8 cellular contexts compared by ENCODE assay signal in the genomic region with DNA sequence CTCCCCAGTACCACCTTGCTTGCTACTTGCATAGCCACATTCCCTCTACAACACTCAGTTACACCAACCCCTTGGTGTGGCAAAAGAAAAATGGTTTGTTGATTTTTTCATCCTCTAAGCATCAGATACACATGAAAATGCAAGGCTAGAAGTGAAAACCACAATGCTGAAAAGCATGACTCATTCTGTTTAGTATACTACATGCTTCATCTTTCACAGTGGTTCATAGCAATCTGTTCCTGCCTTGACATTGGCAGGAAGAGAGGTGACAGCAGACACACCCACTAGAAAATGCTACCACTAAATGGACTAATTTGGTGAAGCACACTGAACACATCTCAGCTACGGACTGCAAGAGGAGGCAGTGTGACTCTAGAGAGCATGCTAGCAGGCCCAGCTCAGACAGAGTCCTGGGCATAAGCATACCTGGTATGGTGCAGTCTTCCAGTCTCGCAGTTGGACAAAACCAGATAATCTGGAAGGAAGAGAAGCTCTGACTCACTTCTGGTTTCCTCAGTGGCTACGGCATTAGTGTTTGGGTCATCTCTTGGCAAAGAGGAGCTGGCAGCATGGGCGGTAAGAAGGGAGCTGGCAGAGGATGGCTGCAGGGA. TPM values are rescaled to one million over a fixed set of nuclear protein-coding genes. Genes with fewer than 3 reads are reported as not detected.
DNase-seq lines count a peak whose midpoint lies in the region; ATAC-seq and TF ChIP-seq lines count a peak whose summit lies in the region.

No MANE protein-coding gene starts in this region.

- no peak overlapping the region for H4K8ac ChIP-seq in IMR-90 (ENCODE audit: low read depth in 2 of 2, low read length in 2 of 2)

- H2AK5ac ChIP-seq in IMR-90 (ENCODE audit: low read depth, low read length), result no peak overlapping the region

- WGBS in IMR-90 (ENCODE audit: extremely low coverage in 2 of 2, insufficient read length in 1 of 2), 2 experiments, result 71% methylated on average over 1 of the region's 4 CpGs; no CpG with 5 or more reads in 1 of the 2 experiments
- WGBS in ovary, 3 donors, result 73 to 86% (median 76%) methylated on average over 4 of the region's 4 CpGs

- H3K18ac ChIP-seq in IMR-90 (ENCODE audit: low read depth, low read length), result no peak overlapping the region

- no peaks in the 10 kb centered on the region for H3K4me1 Mint-ChIP-seq in Caco-2 (ENCODE audit: low read depth, unreplicated experiment)

- DNase-seq in IMR-90, result peak; percentile 73
- DNase-seq in choroid plexus epithelial cell (ENCODE audit: low read depth), result peak; percentile 78
- DNase-seq in Caco-2, result no peak
- no peak for DNase-seq in ecto neural progenitor cell (ENCODE audit: low spot score)
- no peak for DNase-seq in ovary
- DNase-seq in NCI-H1105 (lab: John Stamatoyannopoulos, UW), result no peak

- no peak overlapping the region for H2AFZ ChIP-seq in IMR-90 (replicated peaks; ENCODE audit: low read length, poor library complexity)

- H3K27me3 ChIP-seq in IMR-90 (ENCODE audit: control insufficient read depth, insufficient read depth, low read length) (no peaks in the 10 kb centered on the region), Caco-2 (replicated peaks; ENCODE audit: control insufficient read depth, insufficient read depth, low read length) (no peaks in the 10 kb centered on the region), ovary (no peaks in the 10 kb centered on the region)

- no peaks in the 10 kb centered on the region for H3K36me3 Mint-ChIP-seq in Caco-2 (ENCODE audit: insufficient read depth, unreplicated experiment)

- peaks cover 5% of the 10 kb centered on the region for H3K27me3 Mint-ChIP-seq in Caco-2 (ENCODE audit: insufficient read depth, unreplicated experiment)

- dilution Hi-C loops in IMR-90 (cut with HindIII; ENCODE audit: low sequenced_read_pairs, unreplicated experiment), result no loop called here

- no peak overlapping the region for H2BK120ac ChIP-seq in IMR-90 (ENCODE audit: low read depth, low read length)

- peak; percentile 81 for ATAC-seq in GM18502 (IDR thresholded peaks at IDR 0.05; ENCODE audit: poor library complexity, unreplicated experiment)
- peak; percentile 81 for ATAC-seq in GM21576 (IDR thresholded peaks at IDR 0.05; ENCODE audit: unreplicated experiment)
- peak; percentile 75 for ATAC-seq in IMR-90 (ENCODE audit: low read depth)

- TF ChIP-seq CTCF in IMR-90 (conservative IDR thresholded peaks at IDR 0.05; ENCODE audit: low read depth, low read length) (no peak), choroid plexus epithelial cell (conservative IDR thresholded peaks at IDR 0.05; ENCODE audit: low read depth, low read length) (no peak), Caco-2 (IDR thresholded peaks at IDR 0.05; ENCODE audit: insufficient read depth in 1 of 2, low read depth in 1 of 2, low read length in 1 of 2, severe bottlenecking in 1 of 2, unreplicated experiment in 1 of 2) (no peak), ovary (IDR thresholded peaks at IDR 0.05) (no peak)

- H4K91ac ChIP-seq in IMR-90 (ENCODE audit: insufficient read depth, low read depth, low read length), result no peak overlapping the region

- no peak overlapping the region for H3K27ac ChIP-seq in IMR-90 (ENCODE audit: insufficient read depth, low read length)
- no peak overlapping the region for H3K27ac ChIP-seq in ovary

- in situ Hi-C loops in IMR-90 (cut with MboI; ENCODE audit: low sequenced_read_pairs), result no loop called here

- no peak overlapping the region for H3K23ac ChIP-seq in IMR-90 (ENCODE audit: low read depth, low read length)

- no peak overlapping the region for H3K14ac ChIP-seq in IMR-90 (replicated peaks; ENCODE audit: low read depth, low read length)

- H3K56ac ChIP-seq in IMR-90 (ENCODE audit: extremely low read depth, insufficient read depth, low read length), result no peak overlapping the region

- BruUV-seq in IMR-90 (replicated peaks; lab: Mats Ljungman, UMichigan) (no TSS peak), Caco-2 (replicated peaks; lab: Mats Ljungman, UMichigan) (no TSS peak)

- no peak overlapping the region for H3K4me2 ChIP-seq in IMR-90 (ENCODE audit: low read depth, low read length)

- H3K9me3 Mint-ChIP-seq in Caco-2 (ENCODE audit: unreplicated experiment), result no peaks in the 10 kb centered on the region

- H2BK15ac ChIP-seq in IMR-90 (ENCODE audit: low read depth, low read length), result no peak overlapping the region

- no peak for TF ChIP-seq RAD21 in IMR-90 (IDR thresholded peaks at IDR 0.05; ENCODE audit: low read length)

- peaks cover 7% of the 10 kb centered on the region; the same call in 1 of the 2 replicates for H3K4me1 ChIP-seq in IMR-90 (ENCODE audit: control insufficient read depth, insufficient read depth, low read length)
- no peaks in the 10 kb centered on the region for H3K4me1 ChIP-seq in Caco-2
- no peaks in the 10 kb centered on the region for H3K4me1 ChIP-seq in ovary (ENCODE audit: insufficient read depth)

- H2AK9ac ChIP-seq in IMR-90 (replicated peaks; ENCODE audit: low read depth, low read length, poor library complexity), result peak overlapping the region; percentile 0

- intact Hi-C loops in IMR-90 (cut with micrococcal nuclease), result loop anchor here (10.0 kb wide), 1 partner anchor 1758 kb away; no protein-coding TSS in a partner anchor
- intact Hi-C loops in Caco-2 (cut with micrococcal nuclease; ENCODE audit: unreplicated experiment), result no loop called here
- intact Hi-C loops in ovary (cut with DNase I), result no loop called here

- 0 out of 2 replicates have a peak, but pooled peaks cover 3% of the 10 kb centered on the region for H4K20me1 ChIP-seq in IMR-90 (ENCODE audit: insufficient read depth, low read length)

- no peak overlapping the region for H3K4ac ChIP-seq in IMR-90 (ENCODE audit: low read depth, low read length)

- H4K5ac ChIP-seq in IMR-90 (ENCODE audit: low read depth, low read length), result no peak overlapping the region

- CTCF ChIA-PET in IMR-90 (lab: Yijun Ruan, JAX), result interaction anchor here (0.9 to 1.1 kb wide), 2 partner anchors 9 to 20 kb away, joined by 3 to 4 read pairs; no protein-coding TSS in a partner anchor
- CTCF ChIA-PET in Caco-2 (lab: Charles Lee), result no interaction called here

- H3K36me3 ChIP-seq in IMR-90 (ENCODE audit: control insufficient read depth, insufficient read depth, low read length), result no peaks in the 10 kb centered on the region
- H3K36me3 ChIP-seq in Caco-2 (ENCODE audit: control insufficient read depth, insufficient read depth, low read length), result no peaks in the 10 kb centered on the region
- no peaks in the 10 kb centered on the region for H3K36me3 ChIP-seq in ovary

- no peak overlapping the region for H3K4me3 Mint-ChIP-seq in Caco-2 (ENCODE audit: unreplicated experiment)

- no peak for TF ChIP-seq EP300 in ovary (IDR thresholded peaks at IDR 0.05)

- no peak overlapping the region for H2BK20ac ChIP-seq in IMR-90 (ENCODE audit: low read depth, low read length)

- H3K9me1 ChIP-seq in IMR-90 (ENCODE audit: insufficient read depth, low read length), result peaks cover 15% of the 10 kb centered on the region; the same call in 1 of the 2 replicates

- H3K9ac ChIP-seq in IMR-90 (ENCODE audit: low read depth, low read length), result no peak overlapping the region

- H3K4me3 ChIP-seq in IMR-90 (ENCODE audit: insufficient read depth, low read depth, low read length) (no peak overlapping the region), choroid plexus epithelial cell (ENCODE audit: low read depth, low read length) (no peak overlapping the region), Caco-2 (ENCODE audit: low read depth, low read length) (no peak overlapping the region), ovary (no peak overlapping the region)

- no peaks in the 10 kb centered on the region for H3K79me1 ChIP-seq in IMR-90 (ENCODE audit: low read depth in 1 of 2, low read length in 2 of 2)

- H3K9me3 ChIP-seq in IMR-90 (ENCODE audit: control insufficient read depth, insufficient read depth, low read length) (no peaks in the 10 kb centered on the region), Caco-2 (no peaks in the 10 kb centered on the region), ovary (no peaks in the 10 kb centered on the region)

- H3K27ac Mint-ChIP-seq in Caco-2 (ENCODE audit: unreplicated experiment), result no peak overlapping the region

- POLR2A ChIA-PET in IMR-90 (lab: Charles Lee; ENCODE audit: unreplicated experiment), result no interaction called here
- POLR2A ChIA-PET in Caco-2 (lab: Charles Lee), result no interaction called here

- TF ChIP-seq POLR2A in IMR-90 (IDR thresholded peaks at IDR 0.05; ENCODE audit: low read depth, low read length), result no peak
- TF ChIP-seq POLR2A in ovary (IDR thresholded peaks at IDR 0.05), result no peak

- no peak overlapping the region for H2BK5ac ChIP-seq in IMR-90 (ENCODE audit: low read depth, low read length, poor library complexity, severe bottlenecking)

TF ChIP-seq in IMR-90, 13 proteins besides CTCF, POLR2A, EP300 and RAD21:
- peak; percentile 28; the same call in 1 of the 2 replicates for TF ChIP-seq FOS (IDR thresholded peaks at IDR 0.05; ENCODE audit: low read depth, low read length)
- TF ChIP-seq CHD1 (IDR thresholded peaks at IDR 0.05; ENCODE audit: low read depth, low read length), result no peak
TF ChIP-seq in IMR-90: peak in this region for 1.

RNA-seq across cellular contexts. Expression of gene GAB3, which starts 38.0 kb away (rescaled TPM):
- total RNA-seq in IMR-90 (2012; rRNA removed), result 1.9 and 2.2 TPM in 2 replicates
- polyA plus RNA-seq in IMR-90 (2012; rRNA removed), result 3.4 and 3.7 TPM in 2 replicates
- polyA plus RNA-seq in IMR-90 (2012; cell fraction: cytosol; rRNA removed), result 0.56 and 0.63 TPM in 2 replicates
- 2.7 and 11.3 TPM in 2 replicates for polyA plus RNA-seq in IMR-90 (2012; cell fraction: nucleus; rRNA removed; ENCODE audit: low replicate concordance)
- not detected in 2 replicates for total RNA-seq in Caco-2 (2022)
- 1 to 10 TPM in 5 of 7 donors, under 1 TPM in 2; 0.68 to 2.7 (median 1.1) TPM for total RNA-seq in ovary
- polyA plus RNA-seq in ovary, result 1 to 10 TPM in 1 of 2 donors, under 1 TPM in 1; 0.96 to 4.0 TPM

RNA-seq across cellular contexts. Expression of gene DKC1, which starts 49.8 kb away (rescaled TPM):
- 63.8 and 66.7 TPM in 2 replicates for total RNA-seq in IMR-90 (2012; rRNA removed)
- polyA plus RNA-seq in IMR-90 (2012; rRNA removed), result 42.9 and 49.9 TPM in 2 replicates
- 14.1 and 16.9 TPM in 2 replicates for polyA plus RNA-seq in IMR-90 (2012; cell fraction: cytosol; rRNA removed)
- polyA plus RNA-seq in IMR-90 (2012; cell fraction: nucleus; rRNA removed; ENCODE audit: low replicate concordance), result 17.0 and 55.5 TPM in 2 replicates
- total RNA-seq in Caco-2 (2022), result 106 and 107 TPM in 2 replicates
- 10 to 100 TPM; 17.0 to 51.8 (median 34.4) TPM for total RNA-seq in ovary
- 10 to 100 TPM; 25.9 to 60.6 TPM for polyA plus RNA-seq in ovary

RNA-seq across cellular contexts. Expression of gene CTAG2, which starts 59.5 kb away (rescaled TPM):
- total RNA-seq in IMR-90 (2012; rRNA removed) (23.6 and 27.1 TPM in 2 replicates), Caco-2 (2022) (not detected in 2 replicates), ovary (1 to 10 TPM in 1 of 7 donors, not detected in 6; 4.2 TPM)
- polyA plus RNA-seq in IMR-90 (2012; rRNA removed) (42.5 and 59.8 TPM in 2 replicates), ovary (1 to 10 TPM; 1.0 to 6.8 TPM)
- polyA plus RNA-seq in IMR-90 (2012; cell fraction: cytosol; rRNA removed), result 37.0 and 64.8 TPM in 2 replicates
- 12.3 and 30.0 TPM in 2 replicates for polyA plus RNA-seq in IMR-90 (2012; cell fraction: nucleus; rRNA removed; ENCODE audit: low replicate concordance)

Comparison
In these comparisons a context has a peak if more than half of its experiments do, and no peak if none do; other contexts are left out.
1. DNase-seq: peak in IMR-90 (single experiment) and choroid plexus epithelial cell (single experiment); none in Caco-2 (0 of 2), ecto neural progenitor cell (single experiment), ovary (0 of 5) and NCI-H1105 (single experiment).
2. Peak in every context shown above with its lines, with median percentiles within 50 percentile points of each other: ATAC-seq.